ENCODE assay signal across 1 cellular context in genomic region chr1:3323021-3323790, GRCh38.
A peak's percentile ranks its signal among the peaks of the same experiment; 100 is the strongest.
TF ChIP-seq lines count a peak whose summit lies in the region.

No MANE protein-coding gene starts in this region.

TF ChIP-seq in HepG2, 621 proteins besides CTCF, POLR2A, EP300 and RAD21 (continued from another document and continues in another):
- TF ChIP-seq ZGPAT (CRISPR knock-in tag; IDR thresholded peaks at IDR 0.05) (peak; percentile 60), ZMAT3 (CRISPR knock-in tag; conservative IDR thresholded peaks at IDR 0.05) (no peak), U2AF1 (optimal IDR thresholded peaks at IDR 0.05; ENCODE audit: low read depth, low read length) (no peak), ZNF451 (CRISPR knock-in tag; IDR thresholded peaks at IDR 0.05) (peak; percentile 75; the same call in 1 of the 2 replicates), MYPOP (CRISPR knock-in tag; IDR thresholded peaks at IDR 0.05) (no peak), NCOA2 (CRISPR knock-in tag; IDR thresholded peaks at IDR 0.05) (0 out of 2 replicates have a peak, but pooled peaks have one; percentile 18), ZSCAN9 (CRISPR knock-in tag; IDR thresholded peaks at IDR 0.05; ENCODE audit: borderline replicate concordance) (no peak), ZNF780A (CRISPR knock-in tag; IDR thresholded peaks at IDR 0.05) (no peak), REXO4 (CRISPR knock-in tag; IDR thresholded peaks at IDR 0.05; ENCODE audit: borderline replicate concordance) (no peak), NFYB (CRISPR knock-in tag; IDR thresholded peaks at IDR 0.05) (no peak), KLF15 (CRISPR knock-in tag; IDR thresholded peaks at IDR 0.05; ENCODE audit: borderline replicate concordance) (no peak), ZNF280B (CRISPR knock-in tag; IDR thresholded peaks at IDR 0.05; ENCODE audit: borderline replicate concordance) (no peak; the same call in 1 of the 2 replicates), ZKSCAN5 (CRISPR knock-in tag; IDR thresholded peaks at IDR 0.05) (peak; percentile 99), ARNTL (CRISPR knock-in tag; IDR thresholded peaks at IDR 0.05) (0 out of 2 replicates have a peak, but pooled peaks have one; percentile 56), ZNF839 (CRISPR knock-in tag; IDR thresholded peaks at IDR 0.05; ENCODE audit: borderline replicate concordance) (peak; percentile 87), IRF9 (CRISPR knock-in tag; IDR thresholded peaks at IDR 0.05; ENCODE audit: borderline replicate concordance) (peak; percentile 26; the same call in 1 of the 2 replicates), DNMT3B (CRISPR knock-in tag; conservative IDR thresholded peaks at IDR 0.05) (no peak), NFE2 (CRISPR knock-in tag; IDR thresholded peaks at IDR 0.05) (no peak), SMARCC2 (IDR thresholded peaks at IDR 0.05) (no peak), ZNF12 (CRISPR knock-in tag; IDR thresholded peaks at IDR 0.05) (no peak), NR1H2 (CRISPR knock-in tag; IDR thresholded peaks at IDR 0.05; ENCODE audit: borderline replicate concordance, low read depth) (no peak), LRRFIP1 (CRISPR knock-in tag; conservative IDR thresholded peaks at IDR 0.05) (no peak), THYN1 (CRISPR knock-in tag; IDR thresholded peaks at IDR 0.05; ENCODE audit: borderline replicate concordance, low read depth) (no peak), ZNF124 (CRISPR knock-in tag; IDR thresholded peaks at IDR 0.05) (no peak), ISL2 (CRISPR knock-in tag; IDR thresholded peaks at IDR 0.05) (peak; percentile 27; the same call in 1 of the 2 replicates), GTF3A (CRISPR knock-in tag; conservative IDR thresholded peaks at IDR 0.05) (no peak), ZFP1 (CRISPR knock-in tag; IDR thresholded peaks at IDR 0.05) (no peak), TEF (CRISPR knock-in tag; IDR thresholded peaks at IDR 0.05) (peak; percentile 52; the same call in 1 of the 2 replicates), SALL2 (CRISPR knock-in tag; IDR thresholded peaks at IDR 0.05) (no peak), ELF1 (CRISPR knock-in tag; IDR thresholded peaks at IDR 0.05) (no peak), SALL1 (CRISPR knock-in tag; IDR thresholded peaks at IDR 0.05) (peak; percentile 31; the same call in 1 of the 2 replicates), KLF9 (CRISPR knock-in tag; IDR thresholded peaks at IDR 0.05; ENCODE audit: low read depth) (no peak; the same call in 1 of the 2 replicates), ZNF430 (CRISPR knock-in tag; IDR thresholded peaks at IDR 0.05) (peak; percentile 69; the same call in 1 of the 2 replicates), PTBP1 (IDR thresholded peaks at IDR 0.05; ENCODE audit: low read depth, low read length, poor library complexity, severe bottlenecking) (no peak), ZZZ3 (CRISPR knock-in tag; IDR thresholded peaks at IDR 0.05; ENCODE audit: borderline replicate concordance) (0 out of 2 replicates have a peak, but pooled peaks have one; percentile 55), JUNB (CRISPR knock-in tag; IDR thresholded peaks at IDR 0.05; ENCODE audit: borderline replicate concordance) (no peak), DMAP1 (CRISPR knock-in tag; IDR thresholded peaks at IDR 0.05) (no peak; the same call in 1 of the 2 replicates), FOSL1 (CRISPR knock-in tag; IDR thresholded peaks at IDR 0.05; ENCODE audit: borderline replicate concordance) (no peak; the same call in 1 of the 2 replicates), CREM (IDR thresholded peaks at IDR 0.05) (0 out of 2 replicates have a peak, but pooled peaks have one; percentile 15), CREM (CRISPR knock-in tag; IDR thresholded peaks at IDR 0.05) (no peak), ZNF282 (IDR thresholded peaks at IDR 0.05; ENCODE audit: partially characterized antibody) (no peak), ZNF44 (CRISPR knock-in tag; IDR thresholded peaks at IDR 0.05) (no peak), REPIN1 (CRISPR knock-in tag; IDR thresholded peaks at IDR 0.05; ENCODE audit: borderline replicate concordance, low read depth) (0 out of 2 replicates have a peak, but pooled peaks have one; percentile 52), KAT7 (CRISPR knock-in tag; IDR thresholded peaks at IDR 0.05; ENCODE audit: borderline replicate concordance) (no peak), NFKBIZ (CRISPR knock-in tag; IDR thresholded peaks at IDR 0.05) (no peak), SOX5 (CRISPR knock-in tag; IDR thresholded peaks at IDR 0.05; ENCODE audit: borderline replicate concordance) (peak; percentile 4; the same call in 1 of the 2 replicates), AFF4 (CRISPR knock-in tag; IDR thresholded peaks at IDR 0.05) (no peak), RARG (CRISPR knock-in tag; IDR thresholded peaks at IDR 0.05; ENCODE audit: low read depth) (no peak), KDM3A (CRISPR knock-in tag; IDR thresholded peaks at IDR 0.05; ENCODE audit: low read depth) (peak; percentile 44; the same call in 1 of the 2 replicates), ZNF564 (CRISPR knock-in tag; IDR thresholded peaks at IDR 0.05) (no peak), ZNF235 (CRISPR knock-in tag; IDR thresholded peaks at IDR 0.05; ENCODE audit: borderline replicate concordance) (0 out of 2 replicates have a peak, but pooled peaks have one; percentile 24), MXD3 (CRISPR knock-in tag; IDR thresholded peaks at IDR 0.05) (peak; percentile 83), PAX8 (CRISPR knock-in tag; IDR thresholded peaks at IDR 0.05; ENCODE audit: borderline replicate concordance) (peak; percentile 82; the same call in 1 of the 2 replicates), NR3C1 (CRISPR knock-in tag; IDR thresholded peaks at IDR 0.05) (no peak), ZNF281 (CRISPR knock-in tag; IDR thresholded peaks at IDR 0.05; ENCODE audit: borderline replicate concordance) (no peak)
